In the genomic region with DNA sequence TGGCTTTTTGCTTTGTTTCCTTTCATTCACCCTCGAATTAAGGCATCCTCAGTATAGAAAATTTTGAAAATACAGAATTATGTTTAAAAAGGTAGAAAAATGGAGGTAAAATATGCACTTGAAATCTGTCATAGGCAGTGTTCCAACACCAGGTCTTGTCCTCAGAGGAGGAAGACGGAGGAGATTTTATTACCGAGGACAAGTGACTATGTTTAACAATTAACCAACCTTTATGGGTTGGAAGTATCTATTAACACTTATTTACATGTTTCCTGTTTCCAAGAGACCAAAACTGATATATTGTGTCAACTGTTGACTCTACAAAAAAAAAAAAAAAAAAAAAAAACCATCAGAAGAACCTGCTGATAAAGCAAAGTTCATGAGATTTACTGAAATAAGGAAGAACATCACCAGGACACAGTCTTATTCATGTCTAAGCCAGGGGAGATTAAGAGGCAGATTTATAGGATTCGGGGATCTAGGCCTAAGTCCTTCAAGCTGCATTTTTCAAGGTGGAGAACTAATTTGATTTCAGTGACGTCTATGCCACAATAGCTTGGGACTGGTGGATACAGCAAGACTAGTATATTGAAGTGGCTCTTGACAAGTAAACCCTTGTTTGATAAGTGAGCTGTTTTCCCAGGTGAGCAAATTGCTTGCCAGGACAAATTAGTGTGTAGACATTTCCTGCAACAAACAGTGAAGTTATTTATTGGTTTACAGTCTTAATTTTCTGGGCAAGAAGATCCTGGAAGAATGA, we compare ENCODE assay signal across 12 cellular contexts.
A peak's percentile ranks its signal among the peaks of the same experiment; 100 is the strongest.
DNase-seq lines count a peak whose midpoint lies in the region; ATAC-seq and TF ChIP-seq lines count a peak whose summit lies in the region.
"Had no signal": no experiment of that assay in that cellular context is flagged by ENCODE, and none has a peak within 500 bp of the region (broad histone marks: within the 10 kb centered on the region; RNA-seq: fewer than 3 reads in every experiment).

No MANE protein-coding gene starts in this region.

- H3K4me3 Mint-ChIP-seq in activated naive CD8-positive, alpha-beta T cell treated with anti-CD3 and anti-CD28 coated beads, Interleukin-2, amount 50 U/mL, for 24 hours = no peak overlapping the region
- H3K4me3 Mint-ChIP-seq: endodermal cell; stimulated activated memory B cell treated with anti-CD40 and anti-IgM and Interleukin-4, amounts not matched to agents 10 μg/mL and 1 μg/mL and 100 μg/mL, for 72 hours had no signal

- no peaks in the 10 kb centered on the region for H3K79me2 ChIP-seq in smooth muscle cell (ENCODE audit: low read depth)

- DNase-seq in HT-29 (ENCODE audit: low spot score) (peak; percentile 86), NCI-H82 treated with DMSO at 0.1 percent for 48 hours (lab: John Stamatoyannopoulos, UW; ENCODE audit: unreplicated experiment) (peak; percentile 80), fibroblast of villous mesenchyme (ENCODE audit: low read depth) (peak; percentile 53), smooth muscle cell (lab: John Stamatoyannopoulos, UW; ENCODE audit: unreplicated experiment) (no peak), COLO829 (ENCODE audit: low spot score) (no peak), AML-193 (lab: John Stamatoyannopoulos, UW) (no peak)
- DNase-seq in activated naive CD8-positive, alpha-beta T cell treated with anti-CD3 and anti-CD28 coated beads, Interleukin-2, amount 50 U/mL, for 24 hours = no peak
- DNase-seq: endodermal cell had no signal

- 52% methylated on average over 5 of the region's 5 CpGs for WGBS in smooth muscle cell (ENCODE audit: low lambda C conversion rate)

- peaks cover 13% of the 10 kb centered on the region for H3K4me1 ChIP-seq in smooth muscle cell (ENCODE audit: low read depth)

- H3K4me1 Mint-ChIP-seq in activated naive CD8-positive, alpha-beta T cell treated with anti-CD3 and anti-CD28 coated beads, Interleukin-2, amount 50 U/mL, for 24 hours = no peaks in the 10 kb centered on the region
- H3K4me1 Mint-ChIP-seq: IgD-negative memory B cell had no signal

- H2AFZ ChIP-seq in smooth muscle cell (ENCODE audit: low read depth) = no peak overlapping the region

- H4K20me1 ChIP-seq in smooth muscle cell (ENCODE audit: low read depth) = no peaks in the 10 kb centered on the region

- no peaks in the 10 kb centered on the region for H3K36me3 ChIP-seq in smooth muscle cell (ENCODE audit: low read depth)
- H3K36me3 ChIP-seq: WERI-Rb-1 had no signal

- no peaks in the 10 kb centered on the region for H3K9me3 Mint-ChIP-seq in activated naive CD8-positive, alpha-beta T cell treated with anti-CD3 and anti-CD28 coated beads, Interleukin-2, amount 50 U/mL, for 24 hours
- H3K9me3 Mint-ChIP-seq: endodermal cell; stimulated activated memory B cell treated with anti-CD40 and anti-IgM and Interleukin-4, amounts not matched to agents 10 μg/mL and 1 μg/mL and 100 μg/mL, for 72 hours had no signal

- H3K27ac ChIP-seq in smooth muscle cell (ENCODE audit: low read depth) = peak overlapping the region; percentile 91
- H3K27ac ChIP-seq: WERI-Rb-1 had no signal

- H3K9ac ChIP-seq in smooth muscle cell (ENCODE audit: low read depth) = no peak overlapping the region

- H3K4me3 ChIP-seq in fibroblast of villous mesenchyme (ENCODE audit: low read depth, low read length) (peak overlapping the region; percentile 53), smooth muscle cell (peak overlapping the region; percentile 3)

- H3F3A ChIP-seq in smooth muscle cell (ENCODE audit: low read depth) = peaks cover 14% of the 10 kb centered on the region

- H3K27me3 ChIP-seq in smooth muscle cell (ENCODE audit: low read depth) = no peaks in the 10 kb centered on the region

- H3K36me3 Mint-ChIP-seq in activated naive CD8-positive, alpha-beta T cell treated with anti-CD3 and anti-CD28 coated beads, Interleukin-2, amount 50 U/mL, for 24 hours (ENCODE audit: low read depth) = no peaks in the 10 kb centered on the region

- H3K27me3 Mint-ChIP-seq in activated naive CD8-positive, alpha-beta T cell treated with anti-CD3 and anti-CD28 coated beads, Interleukin-2, amount 50 U/mL, for 24 hours = peaks cover 34% of the 10 kb centered on the region

- H3K9me3 ChIP-seq in smooth muscle cell (replicated peaks; ENCODE audit: low read depth) = no peaks in the 10 kb centered on the region

- H3K27ac Mint-ChIP-seq in activated naive CD8-positive, alpha-beta T cell treated with anti-CD3 and anti-CD28 coated beads, Interleukin-2, amount 50 U/mL, for 24 hours = no peak overlapping the region
- H3K27ac Mint-ChIP-seq: endodermal cell; IgD-negative memory B cell; stimulated activated memory B cell treated with anti-CD40 and anti-IgM and Interleukin-4, amounts not matched to agents 10 μg/mL and 1 μg/mL and 100 μg/mL, for 72 hours had no signal

- H3K4me2 ChIP-seq in smooth muscle cell = peak overlapping the region; percentile 69

- TF ChIP-seq CTCF in fibroblast of villous mesenchyme (IDR thresholded peaks at IDR 0.05; ENCODE audit: insufficient read depth, low read depth, low read length) = no peak
- no peak for TF ChIP-seq CTCF in smooth muscle cell (IDR thresholded peaks at IDR 0.05; ENCODE audit: borderline replicate concordance, insufficient read depth, poor library complexity, severe bottlenecking)

- no peak for ATAC-seq in HG02678 (IDR thresholded peaks at IDR 0.05; ENCODE audit: unreplicated experiment)
- ATAC-seq in activated naive CD8-positive, alpha-beta T cell treated with anti-CD3 and anti-CD28 coated beads, Interleukin-2, amount 50 U/mL, for 24 hours = no peak
- ATAC-seq: stimulated activated memory B cell treated with anti-CD40 and anti-IgM and Interleukin-4, amounts not matched to agents 10 μg/mL and 1 μg/mL and 100 μg/mL, for 72 hours had no signal

Comparison
In these comparisons a context has a peak if more than half of its experiments do, and no peak if none do; other contexts are left out.
1. DNase-seq: peak in HT-29 (single experiment), NCI-H82 treated with DMSO at 0.1 percent for 48 hours (single experiment) and fibroblast of villous mesenchyme (single experiment); none in smooth muscle cell (single experiment), COLO829 (single experiment), activated naive CD8-positive, alpha-beta T cell treated with anti-CD3 and anti-CD28 coated beads, Interleukin-2, amount 50 U/mL, for 24 hours (single experiment) and AML-193 (0 of 2).